Comparison of ENCODE assay signal across 1 cellular context in the genomic region with DNA sequence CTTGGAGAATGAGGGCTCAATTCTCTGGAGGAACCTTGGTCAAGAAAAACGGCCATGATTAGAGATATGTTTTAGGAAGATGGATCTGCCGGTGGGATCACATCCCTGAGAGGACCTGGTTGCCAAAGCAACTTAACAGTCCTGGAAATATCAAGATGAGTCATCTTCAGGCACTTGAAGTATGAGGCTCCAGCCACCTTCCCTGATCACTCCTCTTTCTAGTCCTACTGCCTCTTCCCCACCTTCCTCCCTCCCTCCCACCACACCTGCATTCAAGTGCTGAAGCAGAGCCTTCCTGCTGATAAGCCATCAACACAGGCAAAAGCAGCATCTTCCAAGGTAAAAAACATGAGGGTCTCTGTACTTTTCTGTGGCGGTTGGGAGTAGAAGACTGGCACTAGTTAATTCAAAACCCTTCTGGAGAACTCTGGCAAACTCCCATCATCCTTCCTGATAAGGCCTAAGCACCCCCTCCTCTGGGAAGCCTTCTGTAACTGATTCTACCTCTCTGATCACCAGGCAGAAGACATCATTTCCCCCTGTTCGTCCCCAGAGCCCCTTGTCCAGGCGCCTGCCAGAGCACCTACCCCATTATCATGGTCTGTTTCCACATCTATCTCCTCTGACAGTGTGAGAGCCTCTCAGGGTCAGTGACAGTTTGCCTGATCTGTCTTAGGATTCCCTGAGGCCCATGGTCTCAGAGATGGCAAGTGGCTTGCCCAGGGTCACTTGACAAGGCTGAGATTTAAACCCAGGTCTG.
TF ChIP-seq lines count a peak whose summit lies in the region.

No MANE protein-coding gene starts in this region.

TF ChIP-seq in H1, 55 proteins besides CTCF, POLR2A, EP300 and RAD21:
- TF ChIP-seq HDAC2 (IDR thresholded peaks at IDR 0.05; ENCODE audit: borderline replicate concordance in 1 of 2, low read depth in 2 of 2, low read length in 2 of 2), result no peak
- TF ChIP-seq TBP (IDR thresholded peaks at IDR 0.05; ENCODE audit: low read depth, low read length), result no peak
- no peak for TF ChIP-seq RXRA (IDR thresholded peaks at IDR 0.05; ENCODE audit: insufficient read depth, low read depth, low read length)
- no peak for TF ChIP-seq ZNF274 (IDR thresholded peaks at IDR 0.05; ENCODE audit: borderline replicate concordance, extremely low read depth, low read length)
- peak; percentile 71; the same call in 1 of the 2 replicates for TF ChIP-seq JUND (IDR thresholded peaks at IDR 0.05; ENCODE audit: low read length)
